22 cellular contexts compared by ENCODE assay signal in genomic region chr11:11521306-11522002, GRCh38.
DNase-seq lines count a peak whose midpoint lies in the region; ATAC-seq and TF ChIP-seq lines count a peak whose summit lies in the region.
"Had no signal": no experiment of that assay in that cellular context is flagged by ENCODE, and none has a peak within 500 bp of the region (broad histone marks: within the 10 kb centered on the region; RNA-seq: fewer than 3 reads in every experiment).

No MANE protein-coding gene starts in this region.

- peak; percentile 2 for DNase-seq in activated naive CD8-positive, alpha-beta T cell treated with anti-CD3 and anti-CD28 coated beads for 36 hours
- DNase-seq in activated naive CD8-positive, alpha-beta T cell treated with anti-CD3 and anti-CD28 coated beads, Interleukin-2, amount 50 U/mL, for 24 hours: no peak
- DNase-seq in NCI-H2029 treated with DMSO at 0.1 percent for 48 hours (lab: John Stamatoyannopoulos, UW): peak; percentile 52
- DNase-seq in left kidney (ENCODE audit: low read depth, low spot score): peak; percentile 61
- no peak for DNase-seq in upper lobe of right lung
- DNase-seq in COLO829 (ENCODE audit: low spot score): no peak
- no peak for DNase-seq in AG08396 (ENCODE audit: low spot score)
- DNase-seq: activated naive CD4-positive, alpha-beta T cell treated with Interleukin-2 at 50 U/mL for 16 hours; CD4-positive, alpha-beta memory T cell; DMS 273 treated with DMSO at 0.1 percent for 48 hours; naive thymus-derived CD8-positive, alpha-beta T cell; NCI-H1694 treated with DMSO at 0.1 percent for 48 hours; NCI-H69; Peyer's patch; retina; spleen; stimulated activated naive CD8-positive, alpha-beta T cell treated with anti-CD3 and anti-CD28 coated beads, Interleukin-15, Interleukin-2, amounts not matched to agents 100 U/mL and 50 U/mL, for 24 hours; T-cell had no signal

- H3K9me3 ChIP-seq in upper lobe of right lung: no peaks in the 10 kb centered on the region
- H3K9me3 ChIP-seq: Peyer's patch, SJSA1, spleen, thoracic aorta had no signal

- H3K36me3 Mint-ChIP-seq in activated naive CD8-positive, alpha-beta T cell treated with anti-CD3 and anti-CD28 coated beads for 36 hours: no peaks in the 10 kb centered on the region
- no peaks in the 10 kb centered on the region for H3K36me3 Mint-ChIP-seq in activated naive CD8-positive, alpha-beta T cell treated with anti-CD3 and anti-CD28 coated beads, Interleukin-2, amount 50 U/mL, for 24 hours (ENCODE audit: low read depth)
- H3K36me3 Mint-ChIP-seq: CD4-positive, alpha-beta memory T cell; mesothelial cell of epicardium; naive thymus-derived CD8-positive, alpha-beta T cell; T-cell had no signal

- no peak overlapping the region for H3K27ac ChIP-seq in upper lobe of right lung
- H3K27ac ChIP-seq: epithelial cell of prostate, Peyer's patch, SJSA1, spleen, thoracic aorta had no signal

- no peak overlapping the region for H3K27ac Mint-ChIP-seq in activated naive CD8-positive, alpha-beta T cell treated with anti-CD3 and anti-CD28 coated beads for 36 hours
- no peak overlapping the region for H3K27ac Mint-ChIP-seq in activated naive CD8-positive, alpha-beta T cell treated with anti-CD3 and anti-CD28 coated beads, Interleukin-2, amount 50 U/mL, for 24 hours
- H3K27ac Mint-ChIP-seq: CD4-positive, alpha-beta memory T cell; mesothelial cell of epicardium; naive thymus-derived CD8-positive, alpha-beta T cell; T-cell had no signal

- H3K4me1 ChIP-seq in upper lobe of right lung: no peaks in the 10 kb centered on the region
- H3K4me1 ChIP-seq: Peyer's patch had no signal

- no peak for TF ChIP-seq CTCF in upper lobe of right lung (IDR thresholded peaks at IDR 0.05)

- no peaks in the 10 kb centered on the region for H3K27me3 Mint-ChIP-seq in activated naive CD8-positive, alpha-beta T cell treated with anti-CD3 and anti-CD28 coated beads for 36 hours
- no peaks in the 10 kb centered on the region for H3K27me3 Mint-ChIP-seq in activated naive CD8-positive, alpha-beta T cell treated with anti-CD3 and anti-CD28 coated beads, Interleukin-2, amount 50 U/mL, for 24 hours

- H3K4me1 Mint-ChIP-seq in activated naive CD8-positive, alpha-beta T cell treated with anti-CD3 and anti-CD28 coated beads for 36 hours: peaks cover 8% of the 10 kb centered on the region
- peaks cover 3% of the 10 kb centered on the region for H3K4me1 Mint-ChIP-seq in activated naive CD8-positive, alpha-beta T cell treated with anti-CD3 and anti-CD28 coated beads, Interleukin-2, amount 50 U/mL, for 24 hours
- H3K4me1 Mint-ChIP-seq: CD4-positive, alpha-beta memory T cell; mesothelial cell of epicardium; T-cell had no signal

- H3K9me3 Mint-ChIP-seq in activated naive CD8-positive, alpha-beta T cell treated with anti-CD3 and anti-CD28 coated beads for 36 hours: no peaks in the 10 kb centered on the region
- no peaks in the 10 kb centered on the region for H3K9me3 Mint-ChIP-seq in activated naive CD8-positive, alpha-beta T cell treated with anti-CD3 and anti-CD28 coated beads, Interleukin-2, amount 50 U/mL, for 24 hours
- H3K9me3 Mint-ChIP-seq: mesothelial cell of epicardium; naive thymus-derived CD8-positive, alpha-beta T cell had no signal

- H3K4me3 ChIP-seq in upper lobe of right lung: no peak overlapping the region
- H3K4me3 ChIP-seq: Peyer's patch, SJSA1, spleen, thoracic aorta had no signal

- intact Hi-C loops in upper lobe of right lung (cut with DNase I): no loop called here

- no peaks in the 10 kb centered on the region for H3K36me3 ChIP-seq in upper lobe of right lung
- H3K36me3 ChIP-seq: Peyer's patch, SJSA1, spleen, thoracic aorta had no signal

- ATAC-seq in activated naive CD8-positive, alpha-beta T cell treated with anti-CD3 and anti-CD28 coated beads, Interleukin-2, amount 50 U/mL, for 24 hours: no peak
- peak; percentile 75 for ATAC-seq in upper lobe of right lung
- ATAC-seq: naive thymus-derived CD8-positive, alpha-beta T cell; stimulated activated naive CD8-positive, alpha-beta T cell treated with anti-CD3 and anti-CD28 coated beads, Interleukin-15, Interleukin-2, amounts not matched to agents 100 U/mL and 50 U/mL, for 24 hours had no signal

- no peaks in the 10 kb centered on the region for H3K27me3 ChIP-seq in upper lobe of right lung
- H3K27me3 ChIP-seq: Peyer's patch, SJSA1, spleen had no signal

- H3K4me3 Mint-ChIP-seq in activated naive CD8-positive, alpha-beta T cell treated with anti-CD3 and anti-CD28 coated beads for 36 hours: no peak overlapping the region
- H3K4me3 Mint-ChIP-seq in activated naive CD8-positive, alpha-beta T cell treated with anti-CD3 and anti-CD28 coated beads, Interleukin-2, amount 50 U/mL, for 24 hours: no peak overlapping the region
- H3K4me3 Mint-ChIP-seq: CD4-positive, alpha-beta memory T cell; mesothelial cell of epicardium; T-cell had no signal

Comparison
In these comparisons a context has a peak if more than half of its experiments do, and no peak if none do; other contexts are left out.
1. DNase-seq: peak in activated naive CD8-positive, alpha-beta T cell treated with anti-CD3 and anti-CD28 coated beads for 36 hours (single experiment), NCI-H2029 treated with DMSO at 0.1 percent for 48 hours (single experiment) and left kidney (single experiment); none in activated naive CD8-positive, alpha-beta T cell treated with anti-CD3 and anti-CD28 coated beads, Interleukin-2, amount 50 U/mL, for 24 hours (single experiment), upper lobe of right lung (single experiment), COLO829 (single experiment) and AG08396 (single experiment).